2 cellular contexts compared by ENCODE assay signal in genomic region chr2:10581990-10582389, GRCh38.
TF ChIP-seq lines count a peak whose summit lies in the region.

No MANE protein-coding gene starts in this region.

TF ChIP-seq in SK-N-SH treated with all-trans-retinoic acid at 6 μM for 48 hours, 23 proteins besides CTCF, POLR2A, EP300 and RAD21 (continued from another document):
- no peak for TF ChIP-seq TSHZ2 (CRISPR knock-in tag; IDR thresholded peaks at IDR 0.05)
- TF ChIP-seq ZFP30 (CRISPR knock-in tag; IDR thresholded peaks at IDR 0.05): no peak
- no peak for TF ChIP-seq CSRNP3 (CRISPR knock-in tag; IDR thresholded peaks at IDR 0.05)
- peak; percentile 79; the same call in 1 of the 2 replicates for TF ChIP-seq ESRRG (CRISPR knock-in tag; IDR thresholded peaks at IDR 0.05)
- TF ChIP-seq CSDC2 (CRISPR knock-in tag; IDR thresholded peaks at IDR 0.05): peak; percentile 26; the same call in 1 of the 2 replicates
- no peak for TF ChIP-seq TOX (CRISPR knock-in tag; IDR thresholded peaks at IDR 0.05; ENCODE audit: borderline replicate concordance)
- TF ChIP-seq ZFP3 (CRISPR knock-in tag; IDR thresholded peaks at IDR 0.05): no peak
- no peak for TF ChIP-seq PPARA (CRISPR knock-in tag; IDR thresholded peaks at IDR 0.05; ENCODE audit: borderline replicate concordance)
- no peak for TF ChIP-seq BACH2 (CRISPR knock-in tag; IDR thresholded peaks at IDR 0.05; ENCODE audit: borderline replicate concordance)
- TF ChIP-seq ISL1 (CRISPR knock-in tag; IDR thresholded peaks at IDR 0.05): peak; percentile 99
- 0 out of 2 replicates have a peak, but pooled peaks have one; percentile 20 for TF ChIP-seq GLIS3 (CRISPR knock-in tag; IDR thresholded peaks at IDR 0.05)
- TF ChIP-seq SNAI2 (CRISPR knock-in tag; IDR thresholded peaks at IDR 0.05): peak; percentile 77; the same call in 1 of the 2 replicates
- no peak for TF ChIP-seq PATZ1 (CRISPR knock-in tag; IDR thresholded peaks at IDR 0.05; ENCODE audit: borderline replicate concordance)
- TF ChIP-seq POU6F1 (CRISPR knock-in tag; IDR thresholded peaks at IDR 0.05; ENCODE audit: borderline replicate concordance, low read depth): peak; percentile 24; the same call in 1 of the 2 replicates
- no peak for TF ChIP-seq ARNTL (CRISPR knock-in tag; IDR thresholded peaks at IDR 0.05; ENCODE audit: borderline replicate concordance, low read depth)

TF ChIP-seq in SK-N-SH, 30 proteins besides CTCF, POLR2A, EP300 and RAD21 (continued from another document):
- TF ChIP-seq IRF3 (IDR thresholded peaks at IDR 0.05; ENCODE audit: low read depth, low read length) (no peak), GABPA (IDR thresholded peaks at IDR 0.05; ENCODE audit: low read depth) (no peak)
